ENCODE assay signal across 27 cellular contexts in the genomic region with DNA sequence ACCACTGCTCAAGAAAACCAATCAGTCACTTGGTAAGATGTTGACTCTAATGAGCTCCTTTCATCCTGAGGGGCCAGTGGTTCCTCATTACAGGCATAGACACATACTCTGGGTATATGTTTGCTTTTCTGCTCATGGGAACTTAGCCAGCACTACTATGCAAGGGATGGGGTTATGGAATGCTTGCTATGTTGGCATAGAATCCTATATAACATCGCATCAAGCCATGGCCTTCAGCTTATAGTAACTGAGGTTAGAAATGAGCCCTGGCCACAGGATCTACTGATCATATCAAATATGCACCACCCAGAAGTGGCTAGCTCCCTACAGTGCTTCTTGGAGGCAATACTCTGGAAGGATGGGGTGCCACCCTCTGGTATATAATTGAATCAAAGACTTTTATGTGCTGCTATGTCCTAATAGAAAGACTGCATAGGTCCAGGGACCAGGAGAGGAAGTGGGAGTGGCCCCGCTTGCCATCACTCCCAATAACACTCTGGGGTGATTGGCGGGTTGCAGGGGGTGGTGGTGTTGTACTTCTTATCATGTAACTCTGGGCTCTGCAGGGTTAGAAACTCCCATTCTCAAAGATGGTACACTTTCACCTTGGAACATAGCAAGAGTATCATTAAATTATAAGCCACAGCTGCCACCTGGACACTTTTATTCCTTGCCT.
DNase-seq lines count a peak whose midpoint lies in the region; ATAC-seq lines count a peak whose summit lies in the region.
"Had no signal": no experiment of that assay in that cellular context is flagged by ENCODE, and none has a peak within 500 bp of the region (broad histone marks: within the 10 kb centered on the region; RNA-seq: fewer than 3 reads in every experiment).

No MANE protein-coding gene starts in this region.

- no peaks in the 10 kb centered on the region for H3K4me1 ChIP-seq in Karpas-422 (ENCODE audit: low read length)
- H3K4me1 ChIP-seq: Peyer's patch had no signal

- H3K9me2 ChIP-seq in Karpas-422 (replicated peaks; ENCODE audit: insufficient read depth, low read length): no peaks in the 10 kb centered on the region

- H3K9me3 ChIP-seq in Karpas-422 (ENCODE audit: low read length): no peaks in the 10 kb centered on the region
- H3K9me3 ChIP-seq: Peyer's patch, suprapubic skin had no signal

- ATAC-seq in GM19452 (IDR thresholded peaks at IDR 0.05; ENCODE audit: unreplicated experiment): no peak
- ATAC-seq: activated CD8-positive, alpha-beta T cell treated with anti-CD3 and anti-CD28 coated beads, Interleukin-2, amount 10 ng/mL, durations not matched to agents 7 days and 5 days; stimulated activated effector memory CD8-positive, alpha-beta T cell treated with anti-CD3 and anti-CD28 coated beads, Interleukin-12 subunit alpha, Interleukin-12 subunit beta, amount 100 ng/mL, for 72 hours had no signal

- H2AFZ ChIP-seq in Karpas-422 (ENCODE audit: low read length): no peak overlapping the region

- no peak overlapping the region for H3K4me3 ChIP-seq in Karpas-422 (ENCODE audit: low read length)
- H3K4me3 ChIP-seq: Peyer's patch, SK-N-MC, suprapubic skin had no signal

- H3K27ac ChIP-seq in Karpas-422 (ENCODE audit: low read length): no peak overlapping the region
- H3K27ac ChIP-seq: Peyer's patch, SK-N-MC, suprapubic skin had no signal

- no peak overlapping the region for H3K9ac ChIP-seq in Karpas-422 (ENCODE audit: low read length)

- DNase-seq in EL (peak; percentile 70), Karpas-422 (peak; percentile 59), astrocyte of the hippocampus (ENCODE audit: low read depth, low spot score) (peak; percentile 17), fibroblast of the conjunctiva (ENCODE audit: low read depth) (peak; percentile 54), KBM-7 (no peak), putamen (ENCODE audit: low spot score) (no peak)
- no peak for DNase-seq in activated CD4-positive, alpha-beta T cell treated with anti-CD3 and anti-CD28 coated beads for 1 hour
- DNase-seq: activated CD8-positive, alpha-beta T cell treated with anti-CD3 and anti-CD28 coated beads, Interleukin-2, amount 10 ng/mL, durations not matched to agents 7 days and 5 days; activated naive CD4-positive, alpha-beta T cell; activated T-cell treated with anti-CD3 and anti-CD28 coated beads, Interleukin-2, amount 50 U/mL, for 1 hour; amniotic stem cell; CD4-positive, alpha-beta T cell; DMS 273 treated with DMSO at 0.1 percent for 48 hours; effector CD4-positive, alpha-beta T cell; erythroblast; GF-D8; kidney glomerular epithelial cell; NCI-H1417 treated with DMSO at 0.1 percent for 48 hours; NCI-H510A; NK-92 treated with Interleukin-12 subunit alpha and Interleukin-12 subunit beta, amount 100 ng/mL, for 24 hours; Peyer's patch; stimulated activated CD4-positive, alpha-beta T cell treated with anti-CD3 and anti-CD28 coated beads, Interleukin-1b, Interleukin-23, amount 100 ng/mL, for 48 hours; T1000 had no signal

- no peaks in the 10 kb centered on the region for H3K27me3 ChIP-seq in Karpas-422 (ENCODE audit: low read length)
- H3K27me3 ChIP-seq: Peyer's patch, suprapubic skin had no signal

- H4K20me1 ChIP-seq in Karpas-422 (ENCODE audit: insufficient read depth, low read depth, low read length): no peaks in the 10 kb centered on the region

- H3K36me3 ChIP-seq in Karpas-422 (ENCODE audit: insufficient read depth, low read length): no peaks in the 10 kb centered on the region
- H3K36me3 ChIP-seq: Peyer's patch, suprapubic skin had no signal

- no peak overlapping the region for H3K4me2 ChIP-seq in Karpas-422 (ENCODE audit: low read depth, low read length, poor library complexity, severe bottlenecking)

- in situ Hi-C loops in KBM-7 (cut with MboI; ENCODE audit: low pct_unique_long_range_greater_than_20kb, low sequenced_read_pairs): no loop called here

- H3K79me2 ChIP-seq in Karpas-422 (ENCODE audit: low read length): no peaks in the 10 kb centered on the region

Comparison
In these comparisons a context has a peak if more than half of its experiments do, and no peak if none do; other contexts are left out.
1. DNase-seq: peak in EL (single experiment), Karpas-422 (single experiment), astrocyte of the hippocampus (single experiment) and fibroblast of the conjunctiva (single experiment); none in activated CD4-positive, alpha-beta T cell treated with anti-CD3 and anti-CD28 coated beads for 1 hour (single experiment), KBM-7 (single experiment) and putamen (single experiment).